ENCODE assay signal across 24 cellular contexts in genomic region chrX:40727599-40728252, GRCh38. TPM values are rescaled to one million over a fixed set of nuclear protein-coding genes. Genes with fewer than 3 reads are reported as not detected.
DNase-seq lines count a peak whose midpoint lies in the region; ATAC-seq and TF ChIP-seq lines count a peak whose summit lies in the region.
"Had no signal": no experiment of that assay in that cellular context is flagged by ENCODE, and none has a peak within 500 bp of the region (broad histone marks: within the 10 kb centered on the region; RNA-seq: fewer than 3 reads in every experiment).

No MANE protein-coding gene starts in this region.

- H3K4me1 Mint-ChIP-seq in CD8-positive, alpha-beta T cell (ENCODE audit: low read depth), result peaks cover 70% of the 10 kb centered on the region

- no peaks in the 10 kb centered on the region for H3K27me3 ChIP-seq in CD8-positive, alpha-beta T cell (ENCODE audit: insufficient read depth, low read length)
- H3K27me3 ChIP-seq in MG63 (no peaks in the 10 kb centered on the region), psoas muscle (ENCODE audit: insufficient read depth in 3 of 3, low read length in 2 of 3) (peaks cover 0 to 6% (median 0%) of the 10 kb centered on the region in 3 donors), right atrium auricular region (no peaks in the 10 kb centered on the region)
- H3K27me3 ChIP-seq: vagina had no signal

- CTCF ChIA-PET in CD8-positive, alpha-beta T cell (lab: Charles Lee), result interaction anchor here (0.9 kb wide), 1 partner anchor 10 kb away, joined by 4 read pairs; no protein-coding TSS in a partner anchor

- no peaks in the 10 kb centered on the region for H3K27me3 Mint-ChIP-seq in CD8-positive, alpha-beta T cell (ENCODE audit: low read depth)
- H3K27me3 Mint-ChIP-seq: CD4-positive, CD25-positive, alpha-beta regulatory T cell had no signal

- H3K27ac Mint-ChIP-seq in CD8-positive, alpha-beta T cell, result peak overlapping the region; percentile 45
- H3K27ac Mint-ChIP-seq: natural killer cell had no signal

- no peak overlapping the region for H3K4me3 Mint-ChIP-seq in CD8-positive, alpha-beta T cell
- H3K4me3 Mint-ChIP-seq: CD4-positive, CD25-positive, alpha-beta regulatory T cell; natural killer cell had no signal

- no peak for DNase-seq in CD8-positive, alpha-beta T cell
- DNase-seq in MG63 (peak; percentile 27), fibroblast of mammary gland (ENCODE audit: low read depth) (peak; percentile 33), psoas muscle (no peak), nucleus accumbens (lab: John Stamatoyannopoulos, UW) (no peak), right atrium auricular region (ENCODE audit: low spot score) (no peak)
- DNase-seq: activated CD4-positive, CD25-positive, alpha-beta regulatory T cell; activated naive CD4-positive, alpha-beta T cell treated with anti-CD3 and anti-CD28 coated beads, Interleukin-2, amount 50 U/mL, for 16 hours; activated T-cell treated with anti-CD3 and anti-CD28 coated beads, Interleukin-2, amount 50 U/mL, for 48 hours; CD4-positive, CD25-positive, alpha-beta regulatory T cell; effector memory CD4-positive, alpha-beta T cell; GDM1; Karpas-422; mesenchymal stem cell; natural killer cell; NCI-H1092 treated with DMSO at 0.1 percent for 48 hours; NCI-H1930; NCI-H82; OCI-M1; T-helper 9 cell had no signal

- no peaks in the 10 kb centered on the region for H3K9me3 Mint-ChIP-seq in CD8-positive, alpha-beta T cell
- H3K9me3 Mint-ChIP-seq: CD4-positive, CD25-positive, alpha-beta regulatory T cell; natural killer cell had no signal

- POLR2A ChIA-PET in CD8-positive, alpha-beta T cell (lab: Charles Lee), result no interaction called here

- no peaks in the 10 kb centered on the region for H3K9me3 ChIP-seq in CD8-positive, alpha-beta T cell (ENCODE audit: low read length)
- H3K9me3 ChIP-seq in MG63, result no peaks in the 10 kb centered on the region
- no peaks in the 10 kb centered on the region for H3K9me3 ChIP-seq in psoas muscle
- H3K9me3 ChIP-seq in right atrium auricular region, result no peaks in the 10 kb centered on the region
- H3K9me3 ChIP-seq: vagina had no signal

- WGBS in psoas muscle, 3 donors, result 39 to 58% (median 58%) methylated on average over 5 of the region's 5 CpGs

- TF ChIP-seq CTCF in CD8-positive, alpha-beta T cell (IDR thresholded peaks at IDR 0.05), result no peak
- no peak for TF ChIP-seq CTCF in fibroblast of mammary gland (conservative IDR thresholded peaks at IDR 0.05; ENCODE audit: control insufficient read depth, insufficient read depth, low read depth, low read length)
- TF ChIP-seq CTCF in psoas muscle (IDR thresholded peaks at IDR 0.05), result no peak
- no peak for TF ChIP-seq CTCF in right atrium auricular region (IDR thresholded peaks at IDR 0.05)

- peaks cover 48% of the 10 kb centered on the region for H3K36me3 Mint-ChIP-seq in CD8-positive, alpha-beta T cell

- no peak overlapping the region for H3K27ac ChIP-seq in CD8-positive, alpha-beta T cell (ENCODE audit: low read depth, low read length)
- H3K27ac ChIP-seq in psoas muscle (peak overlapping the region; percentile 80), right atrium auricular region (no peak overlapping the region)
- H3K27ac ChIP-seq: vagina had no signal

- peaks cover 16% of the 10 kb centered on the region for H3K4me1 ChIP-seq in CD8-positive, alpha-beta T cell (ENCODE audit: insufficient read depth, low read length)
- peaks cover 27% of the 10 kb centered on the region for H3K4me1 ChIP-seq in psoas muscle
- H3K4me1 ChIP-seq in right atrium auricular region, result peaks cover 0 to 5% of the 10 kb centered on the region in 2 donors
- H3K4me1 ChIP-seq: vagina had no signal

- intact Hi-C loops in CD8-positive, alpha-beta T cell (cut with DNase I, micrococcal nuclease), result no loop called here
- intact Hi-C loops in psoas muscle (cut with DNase I), result no loop called here

- no peaks in the 10 kb centered on the region for H3K36me3 ChIP-seq in CD8-positive, alpha-beta T cell (ENCODE audit: insufficient read depth, low read length)
- H3K36me3 ChIP-seq in MG63 (peaks cover 6% of the 10 kb centered on the region), psoas muscle (ENCODE audit: insufficient read depth in 1 of 2, low read depth in 1 of 2) (peaks cover 0 to 11% of the 10 kb centered on the region in 2 donors), right atrium auricular region (no peaks in the 10 kb centered on the region)
- H3K36me3 ChIP-seq: vagina had no signal

- no peak for ATAC-seq in CD8-positive, alpha-beta T cell
- peak; percentile 93 to 96 (median 94) for ATAC-seq in psoas muscle
- no peak for ATAC-seq in HG03521 (IDR thresholded peaks at IDR 0.05; ENCODE audit: unreplicated experiment)
- ATAC-seq: esophagus mucosa, natural killer cell, sciatic nerve had no signal

- no peak overlapping the region for H3K4me3 ChIP-seq in CD8-positive, alpha-beta T cell (ENCODE audit: low read depth, low read length)
- H3K4me3 ChIP-seq in MG63, result no peak overlapping the region
- no peak overlapping the region for H3K4me3 ChIP-seq in fibroblast of mammary gland (ENCODE audit: control insufficient read depth, low read depth, low read length)
- no peak overlapping the region for H3K4me3 ChIP-seq in psoas muscle
- no peak overlapping the region for H3K4me3 ChIP-seq in right atrium auricular region
- H3K4me3 ChIP-seq: vagina had no signal

RNA-seq across cellular contexts. Expression of gene MED14, which starts 7.6 kb away (rescaled TPM):
- 10 to 100 TPM; 69.7 to 70.2 TPM for total RNA-seq in CD8-positive, alpha-beta T cell
- 4.5 and 25.9 TPM in 2 replicates for total RNA-seq in MG63 (2014; rRNA removed; shearing (Covaris generic); ENCODE audit: low replicate concordance)
- total RNA-seq in psoas muscle (10 to 100 TPM; 46.6 to 63.2 (median 55.9) TPM), right atrium auricular region (10 to 100 TPM; 16.1 to 22.1 TPM)
- polyA plus RNA-seq in psoas muscle, result 10 to 100 TPM; 10.7 to 23.9 (median 14.3) TPM

Comparison
In these comparisons a context has a peak if more than half of its experiments do, and no peak if none do; other contexts are left out.
1. ATAC-seq: peak in psoas muscle (4 of 4); none in CD8-positive, alpha-beta T cell (single experiment) and HG03521 (single experiment).
2. DNase-seq: peak in MG63 (single experiment) and fibroblast of mammary gland (single experiment); none in CD8-positive, alpha-beta T cell (0 of 7), psoas muscle (0 of 2), nucleus accumbens (0 of 56) and right atrium auricular region (single experiment).